Comparison of ENCODE assay signal across 12 cellular contexts in genomic region chr7:2808891-2809660, GRCh38. TPM values are rescaled to one million over a fixed set of nuclear protein-coding genes. Genes with fewer than 3 reads are reported as not detected.
DNase-seq lines count a peak whose midpoint lies in the region; ATAC-seq and TF ChIP-seq lines count a peak whose summit lies in the region.
"Had no signal": no experiment of that assay in that cellular context is flagged by ENCODE, and none has a peak within 500 bp of the region (broad histone marks: within the 10 kb centered on the region; RNA-seq: fewer than 3 reads in every experiment).

No MANE protein-coding gene starts in this region.

- POLR2A ChIA-PET in OCI-LY7 (lab: Charles Lee): interaction anchor here (0.6 kb wide), 1 partner anchor 13 kb away, joined by 3 read pairs; no protein-coding TSS in a partner anchor

- no peak overlapping the region for H2BK5ac ChIP-seq in neuronal stem cell (ENCODE audit: low read length)

- no peak overlapping the region for H2BK120ac ChIP-seq in neuronal stem cell (ENCODE audit: low read depth, low read length)

- CTCF ChIA-PET in OCI-LY7 (lab: Charles Lee; ENCODE audit: unreplicated experiment): no interaction called here

- peak overlapping the region; percentile 97 for H3K27ac ChIP-seq in VCaP
- H3K27ac ChIP-seq in neuronal stem cell (replicated peaks; ENCODE audit: low read length): no peak overlapping the region
- H3K27ac ChIP-seq in OCI-LY7 (ENCODE audit: low read depth, low read length, poor library complexity, severe bottlenecking): no peak overlapping the region
- H3K27ac ChIP-seq: gastroesophageal sphincter had no signal

- H3K4me3 ChIP-seq in neuronal stem cell (ENCODE audit: low read length in 2 of 2): no peak overlapping the region
- no peak overlapping the region for H3K4me3 ChIP-seq in OCI-LY7 (ENCODE audit: low read depth, low read length, poor library complexity, severe bottlenecking)
- H3K4me3 ChIP-seq: gastroesophageal sphincter had no signal

- H3K9me3 ChIP-seq in neuronal stem cell (replicated peaks in 1 of 2; ENCODE audit: control insufficient read depth in 2 of 2, insufficient read depth in 1 of 2, low read depth in 1 of 2, low read length in 2 of 2) (peaks cover 2 to 15% of the 10 kb centered on the region in 2 donors), OCI-LY7 (ENCODE audit: low read length) (no peaks in the 10 kb centered on the region)
- H3K9me3 ChIP-seq: gastroesophageal sphincter had no signal

- no peak overlapping the region for H2AK5ac ChIP-seq in neuronal stem cell (ENCODE audit: low read depth, low read length)

- no CpG with 5 or more reads among the region's 15 CpGs for WGBS in neuronal stem cell (ENCODE audit: extremely low coverage in 2 of 2, insufficient read length in 2 of 2, insufficient replicate concordance in 1 of 2), 2 donors

- DNase-seq in neuronal stem cell (ENCODE audit: low spot score): no peak
- no peak for DNase-seq in SK-N-DZ (ENCODE audit: low spot score)
- DNase-seq in iPS-NIHi11 (ENCODE audit: low spot score): no peak
- no peak for DNase-seq in amniotic stem cell (lab: John Stamatoyannopoulos, UW)
- DNase-seq in OCI-LY7 (ENCODE audit: low spot score): no peak
- DNase-seq: activated CD4-positive, alpha-beta T cell treated with anti-CD3 and anti-CD28 coated beads, Interleukin-2, amount 50 U/mL, for 4 hours; kidney glomerular epithelial cell; NCI-H2171 had no signal

- no peak overlapping the region for H3K4ac ChIP-seq in neuronal stem cell (ENCODE audit: low read length)

- no peak overlapping the region for H3K4me2 ChIP-seq in neuronal stem cell (ENCODE audit: insufficient read depth, low read length, poor library complexity, severe bottlenecking)
- H3K4me2 ChIP-seq in OCI-LY7 (ENCODE audit: low read length): no peak overlapping the region

- H3K23ac ChIP-seq in neuronal stem cell (ENCODE audit: low read depth, low read length, poor library complexity): no peak overlapping the region

- peaks cover 4% of the 10 kb centered on the region; the same call in 1 of the 2 replicates for H4K20me1 ChIP-seq in OCI-LY7 (ENCODE audit: insufficient read depth, low read length)

- no peak overlapping the region for H4K91ac ChIP-seq in neuronal stem cell (ENCODE audit: low read depth, low read length, poor library complexity)

- H2BK15ac ChIP-seq in neuronal stem cell (ENCODE audit: low read length): no peak overlapping the region

- H3K18ac ChIP-seq in neuronal stem cell (ENCODE audit: low read length): peak overlapping the region; percentile 65

- intact Hi-C loops in OCI-LY7 (cut with micrococcal nuclease; ENCODE audit: unreplicated experiment): no loop called here

- peaks cover 5% of the 10 kb centered on the region; the same call in 1 of the 2 replicates for H3K79me2 ChIP-seq in OCI-LY7 (ENCODE audit: insufficient read depth, low read depth, low read length)

- ATAC-seq in GM18502 (IDR thresholded peaks at IDR 0.05; ENCODE audit: poor library complexity, unreplicated experiment) (peak; percentile 52), HG03565 (IDR thresholded peaks at IDR 0.05; ENCODE audit: unreplicated experiment) (peak; percentile 48)
- ATAC-seq: gastroesophageal sphincter had no signal

- H2BK12ac ChIP-seq in neuronal stem cell (ENCODE audit: low read length): peak overlapping the region; percentile 44

- no peak overlapping the region for H4K8ac ChIP-seq in neuronal stem cell (ENCODE audit: low read depth, low read length)

- H2AFZ ChIP-seq in neuronal stem cell (ENCODE audit: low read length) (no peak overlapping the region), OCI-LY7 (ENCODE audit: low read length) (no peak overlapping the region)

- peaks cover 0 to 6% of the 10 kb centered on the region in 2 donors for H3K4me1 ChIP-seq in neuronal stem cell (ENCODE audit: control insufficient read depth in 2 of 2, insufficient read depth in 1 of 2, low read depth in 1 of 2, low read length in 2 of 2)
- no peaks in the 10 kb centered on the region for H3K4me1 ChIP-seq in OCI-LY7 (ENCODE audit: insufficient read depth, low read length, poor library complexity, severe bottlenecking)

- TF ChIP-seq CTCF in VCaP (conservative IDR thresholded peaks at IDR 0.05) (no peak), OCI-LY7 (conservative IDR thresholded peaks at IDR 0.05; ENCODE audit: low read length) (no peak)

- peaks cover 7% of the 10 kb centered on the region for H3K79me1 ChIP-seq in neuronal stem cell (ENCODE audit: low read depth, low read length)

- no peak overlapping the region for H3K9ac ChIP-seq in neuronal stem cell (ENCODE audit: low read depth, low read length, poor library complexity)

- H3K36me3 ChIP-seq in neuronal stem cell (replicated peaks in 1 of 2; ENCODE audit: control insufficient read depth in 2 of 2, insufficient read depth in 2 of 2, low read length in 2 of 2): peaks cover 3 to 17% of the 10 kb centered on the region in 2 donors
- H3K36me3 ChIP-seq in OCI-LY7 (ENCODE audit: insufficient read depth, low read length): no peaks in the 10 kb centered on the region
- H3K36me3 ChIP-seq: gastroesophageal sphincter had no signal

- H3K14ac ChIP-seq in neuronal stem cell (ENCODE audit: low read length): no peak overlapping the region

- H3K27me3 ChIP-seq in neuronal stem cell (ENCODE audit: control insufficient read depth in 3 of 3, insufficient read depth in 3 of 3, low read depth in 1 of 3, low read length in 3 of 3): no peaks in the 10 kb centered on the region
- H3K27me3 ChIP-seq: gastroesophageal sphincter had no signal

- no TSS peak for BruUV-seq in OCI-LY7 (replicated peaks; lab: Mats Ljungman, UMichigan)

- no peaks in the 10 kb centered on the region for H3K9me2 ChIP-seq in OCI-LY7 (ENCODE audit: insufficient read depth, low read length)

RNA-seq across cellular contexts. Expression of gene GNA12, which starts 35.0 kb away (rescaled TPM):
- polyA plus RNA-seq in neuronal stem cell (2013, experiment 1 of 2): 37.0 TPM
- 36.5 TPM for polyA plus RNA-seq in neuronal stem cell (2013, experiment 2 of 2)
- polyA plus RNA-seq in SK-N-DZ (2014; cell fraction: cytosol; rRNA removed): 11.6 and 14.4 TPM in 2 replicates
- polyA plus RNA-seq in SK-N-DZ (2014; cell fraction: nucleus; rRNA removed): 5.5 and 9.0 TPM in 2 replicates
- 6.5 and 10.3 TPM in 2 replicates for total RNA-seq in OCI-LY7 (2014; rRNA removed; shearing (Covaris generic))
- 35.9 and 36.1 TPM in 2 replicates for total RNA-seq in OCI-LY7 (2022)
